ENCODE assay signal across 8 cellular contexts in the genomic region with DNA sequence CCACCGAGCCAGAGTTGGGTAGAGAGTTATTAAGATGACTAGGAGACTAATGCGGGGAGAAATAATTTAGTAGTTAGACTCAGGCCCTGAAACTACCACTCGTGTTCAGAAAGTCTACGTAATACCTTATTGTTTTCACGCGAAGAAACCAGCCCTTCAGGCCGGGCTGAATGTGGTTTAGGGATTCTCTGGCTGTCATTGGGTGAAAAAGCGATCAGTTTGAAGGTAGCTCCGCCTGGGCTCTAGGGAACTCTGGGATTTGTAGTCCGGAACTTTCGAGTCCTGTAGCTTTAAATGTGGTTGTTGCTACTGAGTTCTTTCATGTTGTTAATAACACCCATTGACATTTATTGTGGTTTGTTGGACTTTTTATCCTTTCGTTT. TPM values are rescaled to one million over a fixed set of nuclear protein-coding genes. Genes with fewer than 3 reads are reported as not detected.
DNase-seq lines count a peak whose midpoint lies in the region; ATAC-seq and TF ChIP-seq lines count a peak whose summit lies in the region.

No MANE protein-coding gene starts in this region.

- no peaks in the 10 kb centered on the region for H3K9me2 ChIP-seq in Loucy (replicated peaks; ENCODE audit: low read depth, low read length)

- H3K4me2 ChIP-seq in Loucy (ENCODE audit: low read depth, low read length, poor library complexity, severe bottlenecking) (peak overlapping the region; percentile 82), neuronal stem cell (ENCODE audit: insufficient read depth, low read length, poor library complexity, severe bottlenecking) (peak overlapping the region; percentile 42)

- H3K9ac ChIP-seq in Loucy (ENCODE audit: low read depth, low read length, poor library complexity, severe bottlenecking) (peak overlapping the region; percentile 83), neuronal stem cell (ENCODE audit: low read depth, low read length, poor library complexity) (no peak overlapping the region), subcutaneous abdominal adipose tissue (ENCODE audit: low read length in 5 of 5) (peak overlapping the region; percentile 12 to 98 (median 92))

- H3K4me3 ChIP-seq in H7 (ENCODE audit: insufficient read depth, low read depth, low read length) (peak overlapping the region; percentile 79), Loucy (ENCODE audit: low read length, poor library complexity, severe bottlenecking) (peak overlapping the region; percentile 75), gastroesophageal sphincter (peak overlapping the region; percentile 53 to 66), neuronal stem cell (ENCODE audit: low read length in 2 of 2) (peak overlapping the region; percentile 66 to 80), subcutaneous abdominal adipose tissue (ENCODE audit: low read depth in 1 of 5, low read length in 5 of 5) (peak overlapping the region; percentile 71 to 91 (median 86))

- peaks cover 30% of the 10 kb centered on the region for H3K4me1 ChIP-seq in Loucy (ENCODE audit: insufficient read depth, low read length, poor library complexity, severe bottlenecking)
- peaks cover 0 to 19% (median 5%) of the 10 kb centered on the region in 3 donors for H3K4me1 ChIP-seq in gastroesophageal sphincter
- H3K4me1 ChIP-seq in neuronal stem cell (ENCODE audit: control insufficient read depth in 2 of 2, insufficient read depth in 1 of 2, low read depth in 1 of 2, low read length in 2 of 2): no peaks in the 10 kb centered on the region
- peaks cover 0 to 16% (median 12%) of the 10 kb centered on the region in 5 donors for H3K4me1 ChIP-seq in subcutaneous abdominal adipose tissue (ENCODE audit: control insufficient read depth in 5 of 5, insufficient read depth in 5 of 5, low read length in 5 of 5)

- H3K36me3 ChIP-seq in H7 (replicated peaks; ENCODE audit: control insufficient read depth, insufficient read depth, low read length): peaks cover 1% of the 10 kb centered on the region; the same call in 1 of the 2 replicates
- H3K36me3 ChIP-seq in Loucy (ENCODE audit: insufficient read depth, low read length): no peaks in the 10 kb centered on the region
- H3K36me3 ChIP-seq in gastroesophageal sphincter: no peaks in the 10 kb centered on the region
- H3K36me3 ChIP-seq in neuronal stem cell (replicated peaks in 1 of 2; ENCODE audit: control insufficient read depth in 2 of 2, insufficient read depth in 2 of 2, low read length in 2 of 2): peaks cover 0 to 27% of the 10 kb centered on the region in 2 donors
- H3K36me3 ChIP-seq in subcutaneous abdominal adipose tissue (ENCODE audit: control insufficient read depth in 5 of 5, insufficient read depth in 5 of 5, low read length in 5 of 5): no peaks in the 10 kb centered on the region

- no peak overlapping the region for H2AK5ac ChIP-seq in neuronal stem cell (ENCODE audit: low read depth, low read length)

- H4K91ac ChIP-seq in neuronal stem cell (ENCODE audit: low read depth, low read length, poor library complexity): no peak overlapping the region

- no peak for TF ChIP-seq EP300 in gastroesophageal sphincter (IDR thresholded peaks at IDR 0.05)

- peak overlapping the region; percentile 82 for H2AFZ ChIP-seq in Loucy (ENCODE audit: low read length)
- peak overlapping the region; percentile 85 for H2AFZ ChIP-seq in neuronal stem cell (ENCODE audit: low read length)

- no peak overlapping the region for H2BK12ac ChIP-seq in neuronal stem cell (ENCODE audit: low read length)

- no peaks in the 10 kb centered on the region for H3K79me1 ChIP-seq in neuronal stem cell (ENCODE audit: low read depth, low read length)

- no peak overlapping the region for H4K8ac ChIP-seq in neuronal stem cell (ENCODE audit: low read depth, low read length)

- WGBS in gastroesophageal sphincter (ENCODE audit: low coverage in 1 of 2), 2 donors: 0 to 1% methylated on average over 12 of the region's 12 CpGs
- no CpG with 5 or more reads among the region's 12 CpGs for WGBS in neuronal stem cell (ENCODE audit: extremely low coverage in 2 of 2, insufficient read length in 2 of 2, insufficient replicate concordance in 1 of 2), 2 donors

- H3K27me3 ChIP-seq in H7 (ENCODE audit: control insufficient read depth, insufficient read depth, low read length): no peaks in the 10 kb centered on the region
- no peaks in the 10 kb centered on the region for H3K27me3 ChIP-seq in Loucy (ENCODE audit: insufficient read depth, low read length, poor library complexity, severe bottlenecking)
- H3K27me3 ChIP-seq in gastroesophageal sphincter: no peaks in the 10 kb centered on the region
- no peaks in the 10 kb centered on the region for H3K27me3 ChIP-seq in neuronal stem cell (ENCODE audit: control insufficient read depth in 3 of 3, insufficient read depth in 3 of 3, low read depth in 1 of 3, low read length in 3 of 3)
- H3K27me3 ChIP-seq in subcutaneous abdominal adipose tissue (ENCODE audit: control insufficient read depth in 5 of 5, insufficient read depth in 4 of 5, low read length in 5 of 5): no peaks in the 10 kb centered on the region

- TF ChIP-seq CTCF in Loucy (conservative IDR thresholded peaks at IDR 0.05; ENCODE audit: low read length) (no peak), RWPE1 (conservative IDR thresholded peaks at IDR 0.05; ENCODE audit: low read depth) (no peak), gastroesophageal sphincter (IDR thresholded peaks at IDR 0.05) (no peak)

- no peak overlapping the region for H3K14ac ChIP-seq in neuronal stem cell (ENCODE audit: low read length)

- no peaks in the 10 kb centered on the region for H3K9me3 ChIP-seq in Loucy (ENCODE audit: insufficient read depth, low read depth, low read length)
- no peaks in the 10 kb centered on the region for H3K9me3 ChIP-seq in gastroesophageal sphincter
- H3K9me3 ChIP-seq in neuronal stem cell (replicated peaks in 1 of 2; ENCODE audit: control insufficient read depth in 2 of 2, insufficient read depth in 1 of 2, low read depth in 1 of 2, low read length in 2 of 2): peaks cover 0 to 3% of the 10 kb centered on the region in 2 donors
- no peaks in the 10 kb centered on the region for H3K9me3 ChIP-seq in subcutaneous abdominal adipose tissue (ENCODE audit: control insufficient read depth in 5 of 5, low read length in 5 of 5)

- peak overlapping the region; percentile 96 for H3K27ac ChIP-seq in RWPE1
- H3K27ac ChIP-seq in gastroesophageal sphincter: peak overlapping the region; percentile 82 to 95 (median 94)
- peak overlapping the region; percentile 75 for H3K27ac ChIP-seq in neuronal stem cell (replicated peaks; ENCODE audit: low read length)
- peak overlapping the region; percentile 85 for H3K27ac ChIP-seq in subcutaneous abdominal adipose tissue (ENCODE audit: low read depth, low read length)

- H3K79me2 ChIP-seq in Loucy (ENCODE audit: insufficient read depth, low read length): peaks cover 54% of the 10 kb centered on the region

- DNase-seq in EH (ENCODE audit: low read depth) (peak; percentile 96), H7 (peak; percentile 77), RWPE1 (ENCODE audit: low spot score) (peak; percentile 90), neuronal stem cell (ENCODE audit: low spot score) (peak; percentile 92)
- DNase-seq in activated naive CD4-positive, alpha-beta T cell treated with Interleukin-2 at 50 U/mL for 16 hours: peak; percentile 77

- TF ChIP-seq POLR2A in gastroesophageal sphincter (IDR thresholded peaks at IDR 0.05): no peak

- POLR2A ChIA-PET in RWPE1 (lab: Yijun Ruan, JAX; ENCODE audit: low non-redundant PET): interaction anchor here (0.6 to 0.8 kb wide), 2 partner anchors 33 to 1609 kb away, joined by 3 to 5 read pairs; no protein-coding TSS in a partner anchor

- no peak overlapping the region for H2BK5ac ChIP-seq in neuronal stem cell (ENCODE audit: low read length)

- no peak overlapping the region for H2BK15ac ChIP-seq in neuronal stem cell (ENCODE audit: low read length)

- H4K20me1 ChIP-seq in Loucy (ENCODE audit: insufficient read depth, low read length, poor library complexity, severe bottlenecking): peaks cover 4% of the 10 kb centered on the region

- CTCF ChIA-PET in RWPE1 (lab: Yijun Ruan, JAX): interaction anchor here (0.6 to 1.6 kb wide), 4 partner anchors 21 to 128 kb away, joined by 3 to 6 read pairs (median 4); no protein-coding TSS in a partner anchor

- H3K4ac ChIP-seq in neuronal stem cell (ENCODE audit: low read length): no peak overlapping the region

- H3K18ac ChIP-seq in neuronal stem cell (ENCODE audit: low read length): no peak overlapping the region

- peak; percentile 84 for ATAC-seq in gastroesophageal sphincter

- 0 out of 2 replicates have a peak, but pooled peaks cover 5% of the 10 kb centered on the region for H3F3A ChIP-seq in Loucy (ENCODE audit: low read depth)

- H3K23ac ChIP-seq in neuronal stem cell (ENCODE audit: low read depth, low read length, poor library complexity): no peak overlapping the region

- no peak overlapping the region for H2BK120ac ChIP-seq in neuronal stem cell (ENCODE audit: low read depth, low read length)

RNA-seq across cellular contexts. Expression of gene WDR89, which starts 0.5 kb away (rescaled TPM):
- total RNA-seq in H7 (2014; rRNA removed; shearing (Covaris generic)): 22.3 and 30.4 TPM in 2 replicates
- total RNA-seq in gastroesophageal sphincter: 10 to 100 TPM in 2 of 4 donors, 1 to 10 TPM in 2; 5.9 to 18.8 (median 12.5) TPM
- 16.9 TPM for polyA plus RNA-seq in neuronal stem cell (2013, experiment 1 of 2)
- 16.9 TPM for polyA plus RNA-seq in neuronal stem cell (2013, experiment 2 of 2)

Comparison
In these comparisons a context has a peak if more than half of its experiments do, and no peak if none do; other contexts are left out.
1. Peak in every context shown above with its lines: DNase-seq, ATAC-seq, H3K4me3 ChIP-seq and H3K27ac ChIP-seq.